In the genomic region with DNA sequence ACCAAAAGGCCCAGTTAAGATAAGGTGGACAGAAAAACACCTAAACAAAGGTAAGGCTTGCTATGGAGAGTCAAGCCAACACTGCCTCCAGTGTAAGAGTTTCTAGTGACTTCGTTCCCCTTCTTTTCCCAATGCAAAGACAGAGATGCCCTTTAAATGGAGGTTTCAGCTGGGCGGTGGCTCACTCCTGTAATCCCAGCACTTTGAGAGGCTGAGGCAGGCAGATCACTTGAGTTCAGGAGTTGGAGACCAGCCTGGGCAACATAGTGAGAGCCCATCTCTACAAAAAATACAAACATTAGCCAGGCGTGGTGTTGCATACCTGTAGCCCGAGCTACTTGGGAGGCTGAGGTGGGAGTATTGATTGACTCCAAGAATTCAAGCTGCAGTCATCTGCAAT, we compare ENCODE assay signal across 1 cellular context.
TF ChIP-seq lines count a peak whose summit lies in the region.

No MANE protein-coding gene starts in this region.

TF ChIP-seq in SK-N-SH, 30 proteins besides CTCF, POLR2A, EP300 and RAD21:
- TF ChIP-seq FOSL2 (IDR thresholded peaks at IDR 0.05; ENCODE audit: borderline replicate concordance, low read depth) = no peak
- TF ChIP-seq EZH2phosphoT487 (IDR thresholded peaks at IDR 0.05; ENCODE audit: borderline replicate concordance, low read depth) = no peak
- TF ChIP-seq NFIC (IDR thresholded peaks at IDR 0.05; ENCODE audit: borderline replicate concordance) = no peak
- TF ChIP-seq RXRA (IDR thresholded peaks at IDR 0.05; ENCODE audit: borderline replicate concordance, low read depth) = no peak
- no peak for TF ChIP-seq JUND (IDR thresholded peaks at IDR 0.05)
- TF ChIP-seq, protein P1, sequence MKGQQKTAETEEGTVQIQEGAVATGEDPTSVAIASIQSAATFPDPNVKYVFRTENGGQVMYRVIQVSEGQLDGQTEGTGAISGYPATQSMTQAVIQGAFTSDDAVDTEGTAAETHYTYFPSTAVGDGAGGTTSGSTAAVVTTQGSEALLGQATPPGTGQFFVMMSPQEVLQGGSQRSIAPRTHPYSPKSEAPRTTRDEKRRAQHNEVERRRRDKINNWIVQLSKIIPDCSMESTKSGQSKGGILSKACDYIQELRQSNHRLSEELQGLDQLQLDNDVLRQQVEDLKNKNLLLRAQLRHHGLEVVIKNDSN (IDR thresholded peaks at IDR 0.05; ENCODE audit: borderline replicate concordance, low read depth) = no peak
- no peak for TF ChIP-seq ELF1 (IDR thresholded peaks at IDR 0.05)
